In the genomic region with DNA sequence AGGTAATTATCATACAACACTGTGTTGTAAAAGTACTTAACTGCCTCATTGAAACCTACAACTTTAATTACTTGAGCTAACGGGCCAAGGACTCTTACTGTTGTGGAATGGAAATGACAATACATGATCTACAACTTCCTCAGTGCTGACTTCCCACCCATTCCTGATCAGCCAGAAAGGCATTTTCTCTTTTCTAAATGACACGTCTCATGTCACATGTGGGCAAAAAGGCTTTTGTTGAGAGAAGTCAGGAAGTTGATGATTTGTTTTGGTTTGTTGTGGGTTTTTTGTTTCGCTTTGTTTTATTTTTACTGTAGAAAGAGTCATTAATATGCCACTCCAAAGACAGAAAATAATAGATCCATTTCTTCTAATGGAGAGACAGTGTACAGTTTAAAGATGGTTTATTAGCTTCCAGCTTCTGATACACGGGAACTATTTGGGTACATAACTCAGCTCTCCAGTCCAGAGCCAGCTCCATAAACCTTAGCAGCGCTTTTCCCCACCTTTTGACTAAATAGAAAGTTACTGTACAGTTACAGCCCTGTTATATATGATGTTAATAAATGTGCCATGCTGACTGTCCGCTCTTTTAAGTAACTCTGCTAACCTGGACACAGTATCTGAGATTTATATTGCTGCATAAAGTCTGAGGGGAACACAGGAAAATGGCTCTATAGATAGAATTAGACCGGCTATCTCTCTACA, we compare ENCODE assay signal across 23 cellular contexts.
DNase-seq lines count a peak whose midpoint lies in the region; ATAC-seq and TF ChIP-seq lines count a peak whose summit lies in the region.
"Had no signal": no experiment of that assay in that cellular context is flagged by ENCODE, and none has a peak within 500 bp of the region (broad histone marks: within the 10 kb centered on the region; RNA-seq: fewer than 3 reads in every experiment).

No MANE protein-coding gene starts in this region.

- H3K4me2 ChIP-seq in BLaER1, result peak overlapping the region; percentile 57

- ATAC-seq in HG03432 (IDR thresholded peaks at IDR 0.05; ENCODE audit: unreplicated experiment), result peak; percentile 67
- ATAC-seq in HG03469 (IDR thresholded peaks at IDR 0.05; ENCODE audit: unreplicated experiment), result no peak
- ATAC-seq in HG03280 (IDR thresholded peaks at IDR 0.05; ENCODE audit: unreplicated experiment), result no peak
- ATAC-seq: Panc1, SK-N-SH treated with all-trans-retinoic acid at 6 μM for 48 hours had no signal

- in situ Hi-C loops in ACHN (cut with HindIII; ENCODE audit: low pct_ligation_motif_present, low pct_unique_long_range_greater_than_20kb, low sequenced_read_pairs), result no loop called here

- TF ChIP-seq CTCF in nephron progenitor cell (IDR thresholded peaks at IDR 0.05), result no peak

- H4K20me1 ChIP-seq in BLaER1, result no peaks in the 10 kb centered on the region

- peak overlapping the region; percentile 70 for H3K27ac Mint-ChIP-seq in nephron progenitor cell
- H3K27ac Mint-ChIP-seq: B cell; CD4-positive, CD25-positive, alpha-beta regulatory T cell; IgD-negative memory B cell had no signal

- DNase-seq in astrocyte of the hippocampus (ENCODE audit: low read depth, low spot score), result peak; percentile 5
- DNase-seq in nephron progenitor cell, result no peak
- DNase-seq in activated naive CD4-positive, alpha-beta T cell treated with anti-CD3 and anti-CD28 coated beads, Interleukin-2, amount 50 U/mL, for 16 hours, result no peak
- no peak for DNase-seq in ACHN
- DNase-seq: CD4-positive, CD25-positive, alpha-beta regulatory T cell; COR-L47; DMS79; GOT3; NCI-H1092; NCI-H1436 treated with DMSO at 0.1 percent for 48 hours; NCI-H2029; NCI-H2227 treated with DMSO at 0.1 percent for 48 hours; NCI-H510A treated with DMSO at 0.1 percent for 48 hours; NCI-H748 treated with DMSO at 0.1 percent for 48 hours; NK-92 treated with Interleukin-12 subunit alpha and Interleukin-12 subunit beta, amount 100 ng/mL, for 24 hours had no signal

- no peak overlapping the region for H3K4me3 ChIP-seq in BLaER1

- no peaks in the 10 kb centered on the region for H3K36me3 ChIP-seq in BLaER1

- peaks cover 9% of the 10 kb centered on the region for H3K4me1 Mint-ChIP-seq in nephron progenitor cell
- H3K4me1 Mint-ChIP-seq: B cell; CD4-positive, CD25-positive, alpha-beta regulatory T cell; IgD-negative memory B cell had no signal

- H3K9me3 Mint-ChIP-seq in nephron progenitor cell, result peaks cover 1% of the 10 kb centered on the region

- H3K27me3 Mint-ChIP-seq in nephron progenitor cell (ENCODE audit: low read depth, poor library complexity), result peaks cover 7% of the 10 kb centered on the region
- H3K27me3 Mint-ChIP-seq: B cell; CD4-positive, CD25-positive, alpha-beta regulatory T cell; IgD-negative memory B cell had no signal

- peaks cover 10% of the 10 kb centered on the region; the same call in 1 of the 2 replicates for H3K4me1 ChIP-seq in BLaER1

- H3K9me3 ChIP-seq in BLaER1, result peaks cover 13% of the 10 kb centered on the region

- no peak overlapping the region for H3K4me3 Mint-ChIP-seq in nephron progenitor cell
- H3K4me3 Mint-ChIP-seq: B cell; CD4-positive, CD25-positive, alpha-beta regulatory T cell; IgD-negative memory B cell had no signal

- H3K27me3 ChIP-seq in BLaER1, result no peaks in the 10 kb centered on the region

- no peak overlapping the region for H3K27ac ChIP-seq in BLaER1

- no peaks in the 10 kb centered on the region for H3K36me3 Mint-ChIP-seq in nephron progenitor cell (ENCODE audit: low read depth)
- H3K36me3 Mint-ChIP-seq: CD4-positive, CD25-positive, alpha-beta regulatory T cell; IgD-negative memory B cell had no signal

- H3K9ac ChIP-seq in BLaER1, result no peak overlapping the region
